ENCODE assay signal across 22 cellular contexts in the genomic region with DNA sequence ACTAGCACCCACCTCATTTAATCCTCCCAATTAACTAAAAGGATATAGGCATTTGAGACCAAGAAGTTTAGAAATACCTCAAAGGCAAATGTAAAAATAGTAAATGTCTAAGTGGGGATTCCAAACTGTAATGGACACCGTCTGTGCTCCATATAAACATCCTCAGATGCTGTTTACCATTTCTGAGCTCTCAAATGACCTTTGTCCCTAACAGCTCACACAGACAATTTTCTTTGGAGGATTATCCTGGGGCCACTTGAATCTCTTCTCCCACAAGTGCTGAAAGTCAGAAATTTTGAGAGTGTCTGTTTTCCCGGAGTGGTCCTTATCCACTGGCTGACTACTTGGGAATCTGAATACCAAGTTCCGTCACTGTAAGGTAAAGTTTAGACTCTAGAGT.
DNase-seq lines count a peak whose midpoint lies in the region; ATAC-seq, FAIRE-seq and TF ChIP-seq lines count a peak whose summit lies in the region.
"Had no signal": no experiment of that assay in that cellular context is flagged by ENCODE, and none has a peak within 500 bp of the region (broad histone marks: within the 10 kb centered on the region; RNA-seq: fewer than 3 reads in every experiment).

No MANE protein-coding gene starts in this region.

- H3K79me2 ChIP-seq in HepG2 (ENCODE audit: insufficient read depth, low read length), result no peaks in the 10 kb centered on the region

- no peaks in the 10 kb centered on the region for H3K79me1 ChIP-seq in mesenchymal stem cell (replicated peaks; ENCODE audit: low read length, poor library complexity, severe bottlenecking)

- in situ Hi-C loops in HepG2 (cut with HindIII; ENCODE audit: extremely low pct_ligation_motif_present, low pct_unique_long_range_greater_than_20kb), result no loop called here

- FAIRE-seq in HepG2 (lab: Jason Lieb, UNC), result no peak
- FAIRE-seq: A204.1, GM12892, GM18507 had no signal

- no peak overlapping the region for H3K23ac ChIP-seq in mesenchymal stem cell (ENCODE audit: low read length in 2 of 2)

- ATAC-seq in HepG2 (no peak), right lobe of liver (no peak), HG03175 (IDR thresholded peaks at IDR 0.05; ENCODE audit: unreplicated experiment) (no peak), Right ventricle myocardium superior (ENCODE audit: poor library complexity) (no peak)
- ATAC-seq: HCT116 had no signal

- H2BK5ac ChIP-seq in mesenchymal stem cell (ENCODE audit: low read depth, low read length, poor library complexity, severe bottlenecking), result no peak overlapping the region

- H2BK15ac ChIP-seq in mesenchymal stem cell (ENCODE audit: low read depth, poor library complexity, severe bottlenecking), result no peak overlapping the region

- H3K9me3 ChIP-seq in HepG2 (ENCODE audit: low read length), result no peaks in the 10 kb centered on the region
- no peaks in the 10 kb centered on the region for H3K9me3 ChIP-seq in right lobe of liver
- H3K9me3 ChIP-seq in mesenchymal stem cell (ENCODE audit: control insufficient read depth, low read length), result no peaks in the 10 kb centered on the region
- H3K9me3 ChIP-seq: BE2C had no signal

- H4K20me1 ChIP-seq in HepG2 (ENCODE audit: insufficient read depth, low read length), result no peaks in the 10 kb centered on the region

- DNase-seq in HepG2 (ENCODE audit: low spot score), result no peak
- DNase-seq in right lobe of liver, result no peak
- DNase-seq in NCI-H524 treated with DMSO at 0.1 percent for 48 hours (lab: John Stamatoyannopoulos, UW), result peak; percentile 42
- peak; percentile 56 for DNase-seq in mesenchymal stem cell
- no peak for DNase-seq in Right ventricle myocardium superior
- DNase-seq in dorsolateral prefrontal cortex, result no peak
- DNase-seq: ACHN; BE2C; C1 segment of cervical spinal cord; CD4-positive, CD25-positive, alpha-beta regulatory T cell; CD8-positive, alpha-beta memory T cell; COR-L47; DMS 273 treated with DMSO at 0.1 percent for 48 hours; DMS79; GDM1; GOT3; H7 had no signal

- H3K4ac ChIP-seq in mesenchymal stem cell (ENCODE audit: low read depth in 1 of 2, low read length in 2 of 2), result no peak overlapping the region

- POLR2A ChIA-PET in HepG2 (lab: Yijun Ruan, JAX), result interaction anchor here (0.6 kb wide), 1 partner anchor 34 kb away, joined by 3 read pairs; no protein-coding TSS in a partner anchor

- no peak for TF ChIP-seq EP300 in HepG2 (IDR thresholded peaks at IDR 0.05; ENCODE audit: low read depth in 2 of 2, low read length in 2 of 2)
- no peak for TF ChIP-seq EP300 in HepG2 (CRISPR knock-in tag; IDR thresholded peaks at IDR 0.05; ENCODE audit: borderline replicate concordance)

- no peak overlapping the region for H4K91ac ChIP-seq in mesenchymal stem cell (ENCODE audit: low read length)

- H2BK12ac ChIP-seq in mesenchymal stem cell (ENCODE audit: low read length in 2 of 2), result no peak overlapping the region

- WGBS in HepG2 (ENCODE audit: low lambda C conversion rate), result 30% methylated on average over 3 of the region's 3 CpGs
- WGBS in right lobe of liver (ENCODE audit: insufficient coverage, low coverage, low lambda C conversion rate, missing lambda C conversion rate), result 26% methylated on average over 2 of the region's 3 CpGs
- WGBS in mesenchymal stem cell, result 24% methylated on average over 2 of the region's 3 CpGs

- BruUV-seq in HepG2 (replicated peaks; lab: Mats Ljungman, UMichigan), result no TSS peak

- intact Hi-C loops in HepG2 (cut with micrococcal nuclease; ENCODE audit: unreplicated experiment), result no loop called here
- intact Hi-C loops in right lobe of liver (cut with DNase I), result no loop called here
- intact Hi-C loops in Right ventricle myocardium superior (cut with DNase I), result no loop called here
- intact Hi-C loops in dorsolateral prefrontal cortex (cut with DNase I), result no loop called here

- TF ChIP-seq CTCF in HepG2 (CRISPR knock-in tag; IDR thresholded peaks at IDR 0.05), result no peak
- TF ChIP-seq CTCF in right lobe of liver (IDR thresholded peaks at IDR 0.05), result no peak
- no peak for TF ChIP-seq CTCF in dorsolateral prefrontal cortex (IDR thresholded peaks at IDR 0.05 in 54 of 56, conservative IDR thresholded peaks at IDR 0.05 in 2 of 56; ENCODE audit: low read depth in 1 of 56, partially characterized antibody in 56 of 56)

- CTCF ChIA-PET in HepG2 (lab: Yijun Ruan, JAX; ENCODE audit: low intra/inter-chr PET ratio, low total read pairs), result no interaction called here

- H3K4me1 ChIP-seq in HepG2 (ENCODE audit: insufficient read depth, low read length) (peaks cover 6% of the 10 kb centered on the region; the same call in 1 of the 2 replicates), right lobe of liver (no peaks in the 10 kb centered on the region), mesenchymal stem cell (ENCODE audit: control insufficient read depth, insufficient read depth, low read depth, low read length) (no peaks in the 10 kb centered on the region)
- H3K4me1 ChIP-seq: BE2C had no signal

- H2AFZ ChIP-seq in HepG2 (ENCODE audit: low read length) (peak overlapping the region; percentile 22), mesenchymal stem cell (ENCODE audit: low read depth, low read length) (no peak overlapping the region)

- H3K14ac ChIP-seq in mesenchymal stem cell (ENCODE audit: low read length in 2 of 2), result no peak overlapping the region

- H3K27me3 ChIP-seq in HepG2 (ENCODE audit: control insufficient read depth in 1 of 2, insufficient read depth in 2 of 2, low read length in 2 of 2), result no peaks in the 10 kb centered on the region
- H3K27me3 ChIP-seq in right lobe of liver, result no peaks in the 10 kb centered on the region
- H3K27me3 ChIP-seq in mesenchymal stem cell (ENCODE audit: control insufficient read depth in 1 of 2, insufficient read depth in 1 of 2, low read length in 2 of 2), result no peaks in the 10 kb centered on the region
- no peaks in the 10 kb centered on the region for H3K27me3 ChIP-seq in dorsolateral prefrontal cortex
- H3K27me3 ChIP-seq: BE2C had no signal

- no peak for TF ChIP-seq POLR2A in HepG2 (IDR thresholded peaks at IDR 0.05; ENCODE audit: insufficient read depth in 1 of 2, low read depth in 2 of 2, low read length in 2 of 2)
- no peak for TF ChIP-seq POLR2A in right lobe of liver (IDR thresholded peaks at IDR 0.05)

- H3K4me3 ChIP-seq in HepG2 (replicated peaks in 1 of 3; ENCODE audit: insufficient read depth in 1 of 3, low read depth in 2 of 3, low read length in 3 of 3) (no peak overlapping the region), right lobe of liver (no peak overlapping the region), mesenchymal stem cell (ENCODE audit: insufficient read depth in 1 of 2, low read depth in 1 of 2, low read length in 2 of 2) (no peak overlapping the region), dorsolateral prefrontal cortex (no peak overlapping the region)

- no peak overlapping the region for H4K8ac ChIP-seq in mesenchymal stem cell (ENCODE audit: low read length)

- no peak overlapping the region for H2BK120ac ChIP-seq in mesenchymal stem cell (ENCODE audit: low read depth, low read length)

- H3K36me3 ChIP-seq in HepG2 (replicated peaks in 1 of 2; ENCODE audit: control insufficient read depth in 1 of 2, insufficient read depth in 2 of 2, low read length in 2 of 2) (no peaks in the 10 kb centered on the region), right lobe of liver (no peaks in the 10 kb centered on the region), mesenchymal stem cell (ENCODE audit: control insufficient read depth in 1 of 2, insufficient read depth in 2 of 2, low read depth in 1 of 2, low read length in 2 of 2) (no peaks in the 10 kb centered on the region)
- H3K36me3 ChIP-seq: BE2C had no signal

- H3K27ac ChIP-seq in HepG2 (ENCODE audit: extremely low read length, insufficient read depth, low read length) (no peak overlapping the region), right lobe of liver (no peak overlapping the region), mesenchymal stem cell (ENCODE audit: low read length, poor library complexity, severe bottlenecking) (no peak overlapping the region), dorsolateral prefrontal cortex (no peak overlapping the region)

- H3K9ac ChIP-seq in HepG2 (ENCODE audit: insufficient read depth, low read depth, low read length) (no peak overlapping the region), mesenchymal stem cell (ENCODE audit: low read length) (no peak overlapping the region)

- H3K4me2 ChIP-seq in HepG2 (ENCODE audit: low read depth, low read length), result no peak overlapping the region
- H3K4me2 ChIP-seq in mesenchymal stem cell (ENCODE audit: low read length, poor library complexity, severe bottlenecking), result no peak overlapping the region

- H2AK5ac ChIP-seq in mesenchymal stem cell (ENCODE audit: low read length, severe bottlenecking), result no peak overlapping the region

- no peak for TF ChIP-seq RAD21 in HepG2 (CRISPR knock-in tag; IDR thresholded peaks at IDR 0.05)

- H3K18ac ChIP-seq in mesenchymal stem cell (ENCODE audit: low read depth in 1 of 2, low read length in 2 of 2), result no peak overlapping the region

TF ChIP-seq in HepG2, 621 proteins besides CTCF, POLR2A, EP300 and RAD21:
- TF ChIP-seq ZNF660 (CRISPR knock-in tag; IDR thresholded peaks at IDR 0.05; ENCODE audit: borderline replicate concordance, low read depth) (no peak), ZNF775 (CRISPR knock-in tag; IDR thresholded peaks at IDR 0.05; ENCODE audit: borderline replicate concordance) (no peak), FOXM1 (CRISPR knock-in tag; IDR thresholded peaks at IDR 0.05) (no peak), HOXA5 (CRISPR knock-in tag; IDR thresholded peaks at IDR 0.05) (no peak), TARDBP (CRISPR knock-in tag; IDR thresholded peaks at IDR 0.05) (no peak), ZSCAN30 (CRISPR knock-in tag; IDR thresholded peaks at IDR 0.05) (no peak)
- TF ChIP-seq, protein P1, sequence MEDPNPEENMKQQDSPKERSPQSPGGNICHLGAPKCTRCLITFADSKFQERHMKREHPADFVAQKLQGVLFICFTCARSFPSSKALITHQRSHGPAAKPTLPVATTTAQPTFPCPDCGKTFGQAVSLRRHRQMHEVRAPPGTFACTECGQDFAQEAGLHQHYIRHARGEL (CRISPR knock-in tag; IDR thresholded peaks at IDR 0.05), result no peak
- TF ChIP-seq, protein P2, sequence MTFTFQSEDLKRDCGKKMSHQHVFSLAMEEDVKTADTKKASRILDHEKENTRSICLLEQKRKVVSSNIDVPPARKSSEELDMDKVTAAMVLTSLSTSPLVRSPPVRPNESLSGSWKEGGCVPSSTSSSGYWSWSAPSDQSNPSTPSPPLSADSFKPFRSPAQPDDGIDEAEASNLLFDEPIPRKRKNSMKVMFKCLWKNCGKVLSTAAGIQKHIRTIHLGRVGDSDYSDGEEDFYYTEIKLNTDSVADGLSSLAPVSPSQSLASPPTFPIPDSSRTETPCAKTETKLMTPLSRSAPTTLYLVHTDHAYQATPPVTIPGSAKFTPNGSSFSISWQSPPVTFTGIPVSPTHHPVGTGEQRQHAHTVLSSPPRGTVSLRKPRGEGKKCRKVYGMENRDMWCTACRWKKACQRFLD (CRISPR knock-in tag; IDR thresholded peaks at IDR 0.05; ENCODE audit: borderline replicate concordance), result no peak

Comparison
In these comparisons a context has a peak if more than half of its experiments do, and no peak if none do; other contexts are left out.
1. DNase-seq: peak in NCI-H524 treated with DMSO at 0.1 percent for 48 hours (single experiment) and mesenchymal stem cell (single experiment); none in HepG2 (single experiment), right lobe of liver (0 of 3), Right ventricle myocardium superior (single experiment) and dorsolateral prefrontal cortex (0 of 10).